Comparison of ENCODE assay signal across 8 cellular contexts in the genomic region with DNA sequence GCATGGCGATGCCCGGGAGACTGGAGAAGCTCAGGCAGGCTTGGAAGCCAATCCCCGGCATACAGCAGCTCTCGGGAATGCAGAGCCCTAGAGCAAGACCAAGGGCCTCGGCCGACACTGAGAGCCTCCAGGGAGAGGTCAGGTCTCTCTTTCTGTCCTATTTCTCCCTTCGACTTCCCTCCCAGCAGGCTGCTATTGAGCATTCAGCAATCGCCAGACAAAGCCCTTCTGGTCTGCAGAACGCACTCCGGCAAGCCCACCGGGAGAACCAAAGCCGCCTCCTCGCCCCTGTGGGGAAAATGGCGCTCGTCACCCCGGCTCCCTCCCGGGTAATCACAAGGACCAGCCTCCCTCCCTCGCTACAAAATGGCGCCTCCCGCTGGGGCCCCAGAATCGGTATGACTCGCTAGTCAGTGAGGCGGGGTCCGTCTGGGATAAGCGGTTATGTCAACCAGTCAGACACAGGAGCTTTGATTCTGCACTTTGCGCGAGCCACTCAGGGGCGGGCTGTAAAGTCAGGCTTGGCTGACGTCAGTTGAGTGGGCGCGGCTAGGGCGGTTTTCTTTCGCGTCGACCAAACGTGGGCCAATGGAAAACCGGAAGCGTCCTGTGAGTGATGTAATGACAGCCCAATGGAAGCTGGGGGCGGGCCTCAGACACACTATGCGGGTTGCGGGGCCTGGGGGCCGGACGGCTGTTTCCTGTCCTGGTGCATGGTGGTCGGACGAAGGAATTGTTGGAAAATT. TPM values are rescaled to one million over a fixed set of nuclear protein-coding genes. Genes with fewer than 3 reads are reported as not detected.
DNase-seq lines count a peak whose midpoint lies in the region; ATAC-seq and TF ChIP-seq lines count a peak whose summit lies in the region.

TSS of gene ZNF143 (plus strand) at position 691 of the 746 bp plus-strand sequence. CDS start 10,297 bp downstream, outside the sequence.

- TSS peak; percentile 93 for BruUV-seq in PC-9 (replicated peaks; lab: Mats Ljungman, UMichigan)

- TF ChIP-seq CTCF in PC-9 (conservative IDR thresholded peaks at IDR 0.05) (no peak), epithelial cell of proximal tubule (conservative IDR thresholded peaks at IDR 0.05; ENCODE audit: low read depth, low read length) (no peak)

- peak within 1 kb of the TSS; percentile 98 for H3K4me2 ChIP-seq in PC-9

- ATAC-seq in GM21619 (IDR thresholded peaks at IDR 0.05; ENCODE audit: unreplicated experiment), result peak; percentile 79

- H3K4me1 ChIP-seq in PC-9 (replicated peaks; ENCODE audit: insufficient read depth), result peaks cover 22% of the 10 kb centered on the region

- DNase-seq in DMS153 (lab: John Stamatoyannopoulos, UW), result peak; percentile 100
- peak; percentile 100 for DNase-seq in Jurkat, Clone E6-1 (ENCODE audit: low read depth, low spot score)
- DNase-seq in PC-9, result peak; percentile 97
- DNase-seq in activated T-cell treated with anti-CD3 and anti-CD28 coated beads, Interleukin-2, amount 50 U/mL, for 1 hour, result peak; percentile 100
- DNase-seq in epithelial cell of proximal tubule (ENCODE audit: low read depth), result peak; percentile 95
- DNase-seq in mucosa of gallbladder (ENCODE audit: low spot score), result peak; percentile 100
- peak; percentile 99 to 100 for DNase-seq in stimulated activated CD8-positive, alpha-beta memory T cell treated with anti-CD3 and anti-CD28 coated beads, Interleukin-4, amount 100 ng/mL, for 4 hours (ENCODE audit: low read depth in 2 of 2, low spot score in 1 of 2)

- CTCF ChIA-PET in PC-9 (lab: Charles Lee), result interaction anchor here (0.5 to 0.6 kb wide), 3 partner anchors 137 to 1095 kb away, joined by 3 to 5 read pairs (median 3); no protein-coding TSS in a partner anchor

- no peaks in the 10 kb centered on the region for H3K27me3 ChIP-seq in PC-9 (ENCODE audit: insufficient read depth, low read depth)

- H3F3A ChIP-seq in PC-9 (ENCODE audit: insufficient read depth, low read depth), result peaks cover 17% of the 10 kb centered on the region

- H3K36me3 ChIP-seq in PC-9 (ENCODE audit: low read depth), result no peaks in the 10 kb centered on the region

- H2AFZ ChIP-seq in PC-9, result peak within 1 kb of the TSS; percentile 40; the same call in 1 of the 2 replicates

- H3K9me3 ChIP-seq in PC-9 (ENCODE audit: insufficient read depth, low read depth), result no peaks in the 10 kb centered on the region

- POLR2A ChIA-PET in PC-9 (lab: Charles Lee; ENCODE audit: unreplicated experiment), result interaction anchor here (0.6 to 1.2 kb wide), 8 partner anchors 109 to 1296 kb away, joined by 3 to 14 read pairs (median 5); partner anchors contain the start of gene WEE1

- peak within 1 kb of the TSS; percentile 96 for H3K27ac ChIP-seq in PC-9

- peaks cover 48% of the 10 kb centered on the region for H3K79me2 ChIP-seq in PC-9 (ENCODE audit: low read depth)

- intact Hi-C loops in PC-9 (cut with micrococcal nuclease; ENCODE audit: unreplicated experiment), result loop anchor here (1.0 to 2.0 kb wide), 3 partner anchors 108 to 152 kb away; partner anchors contain the start of gene TMEM41B

- no peaks in the 10 kb centered on the region for H4K20me1 ChIP-seq in PC-9 (ENCODE audit: insufficient read depth)

- H3K4me3 ChIP-seq in Jurkat, Clone E6-1 (ENCODE audit: low read length), result peak within 1 kb of the TSS; percentile 100
- H3K4me3 ChIP-seq in PC-9, result peak within 1 kb of the TSS; percentile 88
- peak within 1 kb of the TSS; percentile 80 for H3K4me3 ChIP-seq in epithelial cell of proximal tubule (ENCODE audit: low read depth, low read length)

- no peaks in the 10 kb centered on the region for H3K9me2 ChIP-seq in PC-9 (ENCODE audit: insufficient read depth)

RNA-seq across cellular contexts. Expression of gene ZNF143, which starts in this region (rescaled TPM):
- polyA plus RNA-seq in Jurkat, Clone E6-1 (2012; ENCODE audit: insufficient read depth, insufficient read length), result 27.3 TPM
- total RNA-seq in PC-9 (2021) (14.7 and 16.5 TPM in 2 replicates), epithelial cell of proximal tubule (17.8 and 38.7 TPM in 2 replicates), mucosa of gallbladder (28.5 TPM)

Comparison
In these comparisons a context has a peak if more than half of its experiments do, and no peak if none do; other contexts are left out.
1. Peak in every context shown above with its lines: DNase-seq, ATAC-seq, H3K4me3 ChIP-seq and H3K27ac ChIP-seq.